10 cellular contexts compared by ENCODE assay signal in genomic region chr16:28130099-28131088, GRCh38.
DNase-seq lines count a peak whose midpoint lies in the region; ATAC-seq, FAIRE-seq and TF ChIP-seq lines count a peak whose summit lies in the region.
"Had no signal": no experiment of that assay in that cellular context is flagged by ENCODE, and none has a peak within 500 bp of the region (broad histone marks: within the 10 kb centered on the region; RNA-seq: fewer than 3 reads in every experiment).

No MANE protein-coding gene starts in this region.

- H3K4me2 ChIP-seq in GM23248 (ENCODE audit: unreplicated experiment) (no peak overlapping the region), HepG2 (ENCODE audit: low read depth, low read length) (no peak overlapping the region)

- intact Hi-C loops in HepG2 (cut with micrococcal nuclease; ENCODE audit: unreplicated experiment) = no loop called here

- no TSS peak for BruUV-seq in HepG2 (replicated peaks; lab: Mats Ljungman, UMichigan)

- H3K4me3 ChIP-seq in GM23248 = no peak overlapping the region
- H3K4me3 ChIP-seq in HepG2 (replicated peaks in 1 of 3; ENCODE audit: insufficient read depth in 1 of 3, low read depth in 2 of 3, low read length in 3 of 3) = no peak overlapping the region
- no peak overlapping the region for H3K4me3 ChIP-seq in skin epidermis
- H3K4me3 ChIP-seq: spleen had no signal

- H3K9ac ChIP-seq in GM23248 (peak overlapping the region; percentile 30; the same call in 1 of the 2 replicates), HepG2 (ENCODE audit: insufficient read depth, low read depth, low read length) (no peak overlapping the region)

- 51 to 56% methylated on average over 11 of the region's 11 CpGs for WGBS in GM23248 (ENCODE audit: low coverage in 1 of 2, low lambda C conversion rate in 2 of 2, missing lambda C conversion rate in 2 of 2), 2 experiments
- WGBS in HepG2 (ENCODE audit: low lambda C conversion rate) = over 99% methylated on average over 11 of the region's 11 CpGs

- no peaks in the 10 kb centered on the region for H3K9me2 ChIP-seq in GM23248 (ENCODE audit: insufficient read depth)

- POLR2A ChIA-PET in HepG2 (lab: Yijun Ruan, JAX) = no interaction called here

- no peaks in the 10 kb centered on the region for H3K27me3 ChIP-seq in GM23248 (replicated peaks; ENCODE audit: insufficient read depth)
- no peaks in the 10 kb centered on the region for H3K27me3 ChIP-seq in HepG2 (ENCODE audit: control insufficient read depth in 1 of 2, insufficient read depth in 2 of 2, low read length in 2 of 2)
- H3K27me3 ChIP-seq: spleen had no signal

- H3K27me3 Mint-ChIP-seq in activated naive CD8-positive, alpha-beta T cell = no peaks in the 10 kb centered on the region

- TF ChIP-seq EP300 in HepG2 (IDR thresholded peaks at IDR 0.05; ENCODE audit: low read depth in 2 of 2, low read length in 2 of 2) (no peak), HepG2 (CRISPR knock-in tag; IDR thresholded peaks at IDR 0.05; ENCODE audit: borderline replicate concordance) (no peak)

- TF ChIP-seq POLR2A in HepG2 (IDR thresholded peaks at IDR 0.05; ENCODE audit: insufficient read depth in 1 of 2, low read depth in 2 of 2, low read length in 2 of 2) = no peak

- TF ChIP-seq CTCF in HepG2 (CRISPR knock-in tag; IDR thresholded peaks at IDR 0.05) = no peak

- in situ Hi-C loops in GM23248 (cut with MboI) = no loop called here
- in situ Hi-C loops in HepG2 (cut with HindIII; ENCODE audit: extremely low pct_ligation_motif_present, low pct_unique_long_range_greater_than_20kb) = no loop called here

- peaks cover 76% of the 10 kb centered on the region for H3K36me3 ChIP-seq in GM23248 (ENCODE audit: low read depth)
- H3K36me3 ChIP-seq in HepG2 (replicated peaks in 1 of 2; ENCODE audit: control insufficient read depth in 1 of 2, insufficient read depth in 2 of 2, low read length in 2 of 2) = peaks cover 41 to 97% of the 10 kb centered on the region in 2 experiments

- H3K79me2 ChIP-seq in GM23248 (ENCODE audit: insufficient read depth) = peaks cover 46% of the 10 kb centered on the region
- no peaks in the 10 kb centered on the region for H3K79me2 ChIP-seq in HepG2 (ENCODE audit: insufficient read depth, low read length)

- no peaks in the 10 kb centered on the region for H3F3A ChIP-seq in GM23248 (ENCODE audit: insufficient read depth)

- no peak for FAIRE-seq in HepG2 (lab: Jason Lieb, UNC)

- H3K27ac ChIP-seq in GM23248 (peak overlapping the region; percentile 71), HepG2 (ENCODE audit: extremely low read length, insufficient read depth, low read length) (no peak overlapping the region), skin epidermis (peak overlapping the region in 18 of 21 experiments; percentile 4 to 85 (median 47))

- DNase-seq in GM23248 (peak; percentile 60), HepG2 (ENCODE audit: low spot score) (no peak), T1000 (lab: John Stamatoyannopoulos, UW) (no peak), COR-L47 (lab: John Stamatoyannopoulos, UW) (no peak), D341Med (ENCODE audit: low spot score) (no peak), AG08396 (ENCODE audit: low spot score) (no peak)
- DNase-seq: effector CD8-positive, alpha-beta T cell; spleen had no signal

- H2AFZ ChIP-seq in GM23248 (no peak overlapping the region), HepG2 (ENCODE audit: low read length) (no peak overlapping the region)

- CTCF ChIA-PET in HepG2 (lab: Yijun Ruan, JAX; ENCODE audit: low intra/inter-chr PET ratio, low total read pairs) = no interaction called here

- H3K4me1 ChIP-seq in GM23248 (ENCODE audit: insufficient read depth) = no peaks in the 10 kb centered on the region
- H3K4me1 ChIP-seq in HepG2 (ENCODE audit: insufficient read depth, low read length) = no peaks in the 10 kb centered on the region

- H3K9me3 Mint-ChIP-seq in activated naive CD8-positive, alpha-beta T cell (ENCODE audit: low read depth) = no peaks in the 10 kb centered on the region

- H4K20me1 ChIP-seq in GM23248 (ENCODE audit: insufficient read depth) = no peaks in the 10 kb centered on the region
- H4K20me1 ChIP-seq in HepG2 (ENCODE audit: insufficient read depth, low read length) = no peaks in the 10 kb centered on the region

- H3K9me3 ChIP-seq in GM23248 (ENCODE audit: low read depth) (no peaks in the 10 kb centered on the region), HepG2 (ENCODE audit: low read length) (no peaks in the 10 kb centered on the region)
- H3K9me3 ChIP-seq: spleen had no signal

- H3K4me3 Mint-ChIP-seq in activated naive CD8-positive, alpha-beta T cell = no peak overlapping the region

- peaks cover 13% of the 10 kb centered on the region for H3K4me1 Mint-ChIP-seq in activated naive CD8-positive, alpha-beta T cell (ENCODE audit: low read depth)

- H3K36me3 Mint-ChIP-seq in activated naive CD8-positive, alpha-beta T cell = peaks cover 2% of the 10 kb centered on the region

- TF ChIP-seq RAD21 in HepG2 (CRISPR knock-in tag; IDR thresholded peaks at IDR 0.05) = no peak

- no peak for ATAC-seq in HepG2

- H3K27ac Mint-ChIP-seq in activated naive CD8-positive, alpha-beta T cell = peak overlapping the region; percentile 78

TF ChIP-seq in HepG2, 621 proteins besides CTCF, POLR2A, EP300 and RAD21:
- TF ChIP-seq RBM22 (optimal IDR thresholded peaks at IDR 0.05; ENCODE audit: low read length) (peak; percentile 33), ZNF407 (CRISPR knock-in tag; IDR thresholded peaks at IDR 0.05; ENCODE audit: not compliant biosample characterization) (no peak), ZNF414 (CRISPR knock-in tag; IDR thresholded peaks at IDR 0.05) (no peak)
